ENCODE assay signal across 15 cellular contexts in genomic region chr21:32382108-32382601, GRCh38. TPM values are rescaled to one million over a fixed set of nuclear protein-coding genes. Genes with fewer than 3 reads are reported as not detected.
DNase-seq lines count a peak whose midpoint lies in the region; ATAC-seq lines count a peak whose summit lies in the region.
"Had no signal": no experiment of that assay in that cellular context is flagged by ENCODE, and none has a peak within 500 bp of the region (broad histone marks: within the 10 kb centered on the region; RNA-seq: fewer than 3 reads in every experiment).

No MANE protein-coding gene starts in this region.

- ATAC-seq in HG03378 (IDR thresholded peaks at IDR 0.05; ENCODE audit: unreplicated experiment), result no peak
- no peak for ATAC-seq in HG03039 (IDR thresholded peaks at IDR 0.05; ENCODE audit: unreplicated experiment)
- ATAC-seq: K562 had no signal

- H3K27ac ChIP-seq in epithelial cell of prostate, result peak overlapping the region; percentile 77
- H3K27ac ChIP-seq: neutrophil, SK-N-MC had no signal

- DNase-seq in ELR (ENCODE audit: low read depth) (peak; percentile 62), NCI-H226 (peak; percentile 67), epithelial cell of prostate (ENCODE audit: low read depth, low spot score) (no peak), renal cortical epithelial cell (ENCODE audit: low read depth) (peak; percentile 72), globus pallidus (ENCODE audit: low spot score) (no peak)
- DNase-seq in stimulated activated naive CD4-positive, alpha-beta T cell (lab: John Stamatoyannopoulos, UW), result no peak
- DNase-seq: activated CD4-positive, alpha-beta T cell treated with anti-CD3 and anti-CD28 coated beads, Interleukin-2, amount 50 U/mL, for 4 hours; activated naive CD4-positive, alpha-beta T cell treated with anti-CD3 and anti-CD28 coated beads, Interleukin-2, amount 10 ng/mL, durations not matched to agents 7 days and 5 days; NCI-H510A; stimulated activated CD4-positive, alpha-beta T cell treated with anti-CD3 and anti-CD28 coated beads, Interleukin-4, amount 100 ng/mL, for 1 hour had no signal

RNA-seq across cellular contexts. Expression of gene URB1, which starts 10.7 kb away (rescaled TPM):
- total RNA-seq in renal cortical epithelial cell, result 10.6 and 23.1 TPM in 2 replicates

RNA-seq across cellular contexts. Expression of gene EVA1C, which starts 30.4 kb away (rescaled TPM):
- 0.69 and 0.70 TPM in 2 replicates for total RNA-seq in renal cortical epithelial cell

Comparison
In these comparisons a context has a peak if more than half of its experiments do, and no peak if none do; other contexts are left out.
1. DNase-seq: peak in ELR (single experiment), NCI-H226 (single experiment) and renal cortical epithelial cell (single experiment); none in epithelial cell of prostate (single experiment), stimulated activated naive CD4-positive, alpha-beta T cell (0 of 6) and globus pallidus (single experiment).